In the genomic region with DNA sequence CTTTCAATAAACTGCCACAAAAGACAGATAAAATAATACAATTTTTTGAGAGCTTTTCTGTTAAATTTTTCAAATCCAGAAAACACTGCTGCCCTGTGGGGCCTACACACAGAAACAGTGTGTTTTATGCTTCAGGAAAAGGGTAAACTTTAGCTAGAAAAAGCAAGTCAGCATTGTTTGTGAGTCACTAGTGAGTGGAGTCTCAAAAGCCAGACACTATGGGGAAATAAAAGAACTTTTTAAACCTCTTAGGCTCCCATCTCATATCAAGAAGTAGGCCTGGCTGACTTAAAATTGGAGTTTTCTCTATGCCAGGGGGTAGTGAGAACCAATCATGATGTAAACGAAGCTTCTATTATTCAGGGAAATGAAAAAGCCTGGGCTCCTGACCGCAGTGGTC, we compare ENCODE assay signal across 14 cellular contexts. TPM values are rescaled to one million over a fixed set of nuclear protein-coding genes. Genes with fewer than 3 reads are reported as not detected.
"Had no signal": no experiment of that assay in that cellular context is flagged by ENCODE, and none has a peak within 500 bp of the region (broad histone marks: within the 10 kb centered on the region; RNA-seq: fewer than 3 reads in every experiment).

No MANE protein-coding gene starts in this region.

- H3K4me1 ChIP-seq: upper lobe of right lung had no signal

- H3K27me3 ChIP-seq: spleen, upper lobe of right lung had no signal

- ATAC-seq: esophagus mucosa, left lobe of liver, sciatic nerve, upper lobe of right lung had no signal

- H3K9me3 Mint-ChIP-seq: activated naive CD4-positive, alpha-beta T cell treated with anti-CD3 and anti-CD28 coated beads, Interleukin-2, amount 10 ng/mL, durations not matched to agents 7 days and 5 days; activated T-helper 2 cell treated with anti-CD3 and anti-CD28 coated beads, Interferon-gamma antibody, Interleukin-2, Interleukin-4, amounts not matched to agents 10 μg/mL and 5 μg/mL and 100 μg/mL, durations not matched to agents 14 hours and 24 hours and 36 hours had no signal

- H3K4me3 Mint-ChIP-seq: activated naive CD4-positive, alpha-beta T cell treated with anti-CD3 and anti-CD28 coated beads, Interleukin-2, amount 10 ng/mL, durations not matched to agents 7 days and 5 days had no signal

- H3K4me3 ChIP-seq: spleen, thoracic aorta, upper lobe of right lung had no signal

- H3K27ac Mint-ChIP-seq: activated naive CD4-positive, alpha-beta T cell treated with anti-CD3 and anti-CD28 coated beads, Interleukin-2, amount 10 ng/mL, durations not matched to agents 7 days and 5 days; activated T-helper 2 cell treated with anti-CD3 and anti-CD28 coated beads, Interferon-gamma antibody, Interleukin-2, Interleukin-4, amounts not matched to agents 10 μg/mL and 5 μg/mL and 100 μg/mL, durations not matched to agents 14 hours and 24 hours and 36 hours had no signal

- H3K27me3 Mint-ChIP-seq: activated naive CD4-positive, alpha-beta T cell treated with anti-CD3 and anti-CD28 coated beads, Interleukin-2, amount 10 ng/mL, durations not matched to agents 7 days and 5 days had no signal

- H3K36me3 ChIP-seq: thoracic aorta, upper lobe of right lung had no signal

- H3K27ac ChIP-seq: thoracic aorta, upper lobe of right lung had no signal

- DNase-seq: activated naive CD4-positive, alpha-beta T cell treated with anti-CD3 and anti-CD28 coated beads, Interleukin-2, amount 10 ng/mL, durations not matched to agents 7 days and 5 days; amniotic stem cell; spleen; SW 1271; T-helper 9 cell; upper lobe of right lung had no signal

- H3K9me3 ChIP-seq: spleen, thoracic aorta, upper lobe of right lung had no signal

RNA-seq across cellular contexts. Expression of a gene that starts 12.6 kb away (rescaled TPM):
- total RNA-seq: osteocyte had no signal
- polyA plus RNA-seq: keratinocyte, neural cell had no signal
